In genomic region chr12:124498178-124498869, GRCh38 we compare ENCODE assay signal across 10 cellular contexts.
DNase-seq lines count a peak whose midpoint lies in the region; ATAC-seq, FAIRE-seq and TF ChIP-seq lines count a peak whose summit lies in the region.
"Had no signal": no experiment of that assay in that cellular context is flagged by ENCODE, and none has a peak within 500 bp of the region (broad histone marks: within the 10 kb centered on the region; RNA-seq: fewer than 3 reads in every experiment).

No MANE protein-coding gene starts in this region.

- CTCF ChIA-PET in WTC11 (lab: Charles Lee) = interaction anchor here (0.5 to 4.0 kb wide), 3 partner anchors 12 to 230 kb away, joined by 3 to 12 read pairs (median 5); no protein-coding TSS in a partner anchor

- no peaks in the 10 kb centered on the region for H3K9me3 Mint-ChIP-seq in WTC11

- DNase-seq in EH (ENCODE audit: low read depth) = peak; percentile 67
- DNase-seq in WTC11 (ENCODE audit: low spot score) = no peak
- DNase-seq in fibroblast of the conjunctiva (ENCODE audit: low read depth) = peak; percentile 80
- peak; percentile 70 for DNase-seq in retinal pigment epithelial cell (ENCODE audit: low read depth)
- no peak for DNase-seq in RCC 7860 (ENCODE audit: low spot score)
- DNase-seq in LoVo (ENCODE audit: low spot score) = no peak
- DNase-seq: activated gamma-delta T cell, NCI-H146 had no signal

- POLR2A ChIA-PET in WTC11 (lab: Charles Lee) = no interaction called here

- H3K36me3 Mint-ChIP-seq in WTC11 = peaks cover 7% of the 10 kb centered on the region; the same call in 1 of the 2 replicates

- no peak overlapping the region for H3K4me3 ChIP-seq in retinal pigment epithelial cell (ENCODE audit: low read length)

- ATAC-seq in WTC11 = no peak
- no peak for ATAC-seq in GM18498 (IDR thresholded peaks at IDR 0.05; ENCODE audit: unreplicated experiment)
- no peak for ATAC-seq in HG02571 (IDR thresholded peaks at IDR 0.05; ENCODE audit: unreplicated experiment)

- peaks cover 58% of the 10 kb centered on the region for H3K4me1 Mint-ChIP-seq in WTC11

- H3K27ac Mint-ChIP-seq in WTC11 = peak overlapping the region; percentile 76

- H3K4me3 Mint-ChIP-seq in WTC11 = no peak overlapping the region

- no peaks in the 10 kb centered on the region for H3K27me3 Mint-ChIP-seq in WTC11 (ENCODE audit: low read depth)

- TF ChIP-seq CTCF in WTC11 (IDR thresholded peaks at IDR 0.05) = no peak
- TF ChIP-seq CTCF in retinal pigment epithelial cell (conservative IDR thresholded peaks at IDR 0.05; ENCODE audit: low read depth, low read length) = no peak

- no peak for FAIRE-seq in RCC 7860 (lab: Jason Lieb, UNC)

TF ChIP-seq in WTC11, 78 proteins besides CTCF, POLR2A, EP300 and RAD21:
- TF ChIP-seq GABPB1 (CRISPR knock-in tag; IDR thresholded peaks at IDR 0.05) (no peak), EMX1 (CRISPR knock-in tag; IDR thresholded peaks at IDR 0.05) (no peak), ZNF281 (CRISPR knock-in tag; IDR thresholded peaks at IDR 0.05) (no peak), ZNF532 (CRISPR knock-in tag; IDR thresholded peaks at IDR 0.05; ENCODE audit: borderline replicate concordance) (no peak), FOXP4 (CRISPR knock-in tag; IDR thresholded peaks at IDR 0.05) (no peak), CREB1 (CRISPR knock-in tag; IDR thresholded peaks at IDR 0.05) (no peak), ZSCAN18 (CRISPR knock-in tag; IDR thresholded peaks at IDR 0.05) (no peak), JUN (CRISPR knock-in tag; IDR thresholded peaks at IDR 0.05) (no peak), FOXP1 (CRISPR knock-in tag; IDR thresholded peaks at IDR 0.05; ENCODE audit: borderline replicate concordance) (no peak), ATF1 (CRISPR knock-in tag; IDR thresholded peaks at IDR 0.05) (no peak)

Comparison
In these comparisons a context has a peak if more than half of its experiments do, and no peak if none do; other contexts are left out.
1. DNase-seq: peak in EH (single experiment), fibroblast of the conjunctiva (single experiment) and retinal pigment epithelial cell (single experiment); none in WTC11 (single experiment), RCC 7860 (single experiment) and LoVo (single experiment).